15 cellular contexts compared by ENCODE assay signal in genomic region chr3:111713833-111714232, GRCh38. TPM values are rescaled to one million over a fixed set of nuclear protein-coding genes. Genes with fewer than 3 reads are reported as not detected.
DNase-seq lines count a peak whose midpoint lies in the region; ATAC-seq and TF ChIP-seq lines count a peak whose summit lies in the region.
"Had no signal": no experiment of that assay in that cellular context is flagged by ENCODE, and none has a peak within 500 bp of the region (broad histone marks: within the 10 kb centered on the region; RNA-seq: fewer than 3 reads in every experiment).

No MANE protein-coding gene starts in this region.

- peaks cover 37 to 49% of the 10 kb centered on the region in 2 donors for H3K4me1 Mint-ChIP-seq in natural killer cell
- H3K4me1 Mint-ChIP-seq in natural killer cell treated with Interleukin-12 subunit alpha and Interleukin-12 subunit beta and Interleukin-15 and Interleukin-18, amount 100 ng/mL, for 72 hours (ENCODE audit: low read depth in 2 of 2): peaks cover 23 to 44% of the 10 kb centered on the region in 2 donors
- peaks cover 13% of the 10 kb centered on the region for H3K4me1 Mint-ChIP-seq in activated T-helper 17 cell treated with anti-CD3 and anti-CD28 coated beads, Interleukin-2, amount 50 U/mL, for 72 hours
- peaks cover 38% of the 10 kb centered on the region for H3K4me1 Mint-ChIP-seq in stimulated activated effector memory CD8-positive, alpha-beta T cell treated with anti-CD3 and anti-CD28 coated beads, Interleukin-12 subunit alpha, Interleukin-12 subunit beta, amount 100 ng/mL, for 72 hours

- H3F3A ChIP-seq in smooth muscle cell (ENCODE audit: low read depth): no peaks in the 10 kb centered on the region

- H3K4me1 ChIP-seq in smooth muscle cell (ENCODE audit: low read depth): no peaks in the 10 kb centered on the region

- WGBS in smooth muscle cell (ENCODE audit: low lambda C conversion rate): 97% methylated on average over 8 of the region's 8 CpGs

- H4K20me1 ChIP-seq in smooth muscle cell (ENCODE audit: low read depth): no peaks in the 10 kb centered on the region

- no peak overlapping the region for H3K4me3 ChIP-seq in smooth muscle cell
- H3K4me3 ChIP-seq: GM23248 had no signal

- H3K36me3 Mint-ChIP-seq in natural killer cell: no peaks in the 10 kb centered on the region
- no peaks in the 10 kb centered on the region for H3K36me3 Mint-ChIP-seq in natural killer cell treated with Interleukin-12 subunit alpha and Interleukin-12 subunit beta and Interleukin-15 and Interleukin-18, amount 100 ng/mL, for 72 hours
- H3K36me3 Mint-ChIP-seq in activated T-helper 17 cell treated with anti-CD3 and anti-CD28 coated beads, Interleukin-2, amount 50 U/mL, for 72 hours (ENCODE audit: low read depth): peaks cover 67% of the 10 kb centered on the region
- H3K36me3 Mint-ChIP-seq in stimulated activated effector memory CD8-positive, alpha-beta T cell treated with anti-CD3 and anti-CD28 coated beads, Interleukin-12 subunit alpha, Interleukin-12 subunit beta, amount 100 ng/mL, for 72 hours: peaks cover 97% of the 10 kb centered on the region

- peak overlapping the region; percentile 58 to 91 for H3K27ac Mint-ChIP-seq in natural killer cell
- H3K27ac Mint-ChIP-seq in natural killer cell treated with Interleukin-12 subunit alpha and Interleukin-12 subunit beta and Interleukin-15 and Interleukin-18, amount 100 ng/mL, for 72 hours: peak overlapping the region in 1 of 2 donors; percentile 7
- H3K27ac Mint-ChIP-seq in activated T-helper 17 cell treated with anti-CD3 and anti-CD28 coated beads, Interleukin-2, amount 50 U/mL, for 72 hours: peak overlapping the region; percentile 49
- H3K27ac Mint-ChIP-seq in stimulated activated effector memory CD8-positive, alpha-beta T cell treated with anti-CD3 and anti-CD28 coated beads, Interleukin-12 subunit alpha, Interleukin-12 subunit beta, amount 100 ng/mL, for 72 hours: peak overlapping the region; percentile 1

- no peak overlapping the region for H3K27ac ChIP-seq in smooth muscle cell (ENCODE audit: low read depth)
- H3K27ac ChIP-seq: GM23248 had no signal

- intact Hi-C loops in natural killer cell (cut with micrococcal nuclease): loop anchor here (2.0 kb wide), 1 partner anchor 17 kb away; no protein-coding TSS in a partner anchor

- H3K9ac ChIP-seq in smooth muscle cell (ENCODE audit: low read depth): no peak overlapping the region
- H3K9ac ChIP-seq: GM23248 had no signal

- H3K4me3 Mint-ChIP-seq in natural killer cell: no peak overlapping the region
- no peak overlapping the region for H3K4me3 Mint-ChIP-seq in natural killer cell treated with Interleukin-12 subunit alpha and Interleukin-12 subunit beta and Interleukin-15 and Interleukin-18, amount 100 ng/mL, for 72 hours
- no peak overlapping the region for H3K4me3 Mint-ChIP-seq in activated T-helper 17 cell treated with anti-CD3 and anti-CD28 coated beads, Interleukin-2, amount 50 U/mL, for 72 hours
- H3K4me3 Mint-ChIP-seq in stimulated activated effector memory CD8-positive, alpha-beta T cell treated with anti-CD3 and anti-CD28 coated beads, Interleukin-12 subunit alpha, Interleukin-12 subunit beta, amount 100 ng/mL, for 72 hours: no peak overlapping the region
- H3K4me3 Mint-ChIP-seq: CD4-positive, alpha-beta memory T cell had no signal

- H3K4me2 ChIP-seq in smooth muscle cell: no peak overlapping the region

- no peak overlapping the region for H2AFZ ChIP-seq in smooth muscle cell (ENCODE audit: low read depth)
- H2AFZ ChIP-seq: GM23248 had no signal

- no peaks in the 10 kb centered on the region for H3K36me3 ChIP-seq in smooth muscle cell (ENCODE audit: low read depth)

- no peak for DNase-seq in natural killer cell
- no peak for DNase-seq in natural killer cell treated with Interleukin-12 subunit alpha and Interleukin-12 subunit beta and Interleukin-15 and Interleukin-18, amount 100 ng/mL, for 72 hours (ENCODE audit: low spot score)
- DNase-seq in stimulated activated effector memory CD8-positive, alpha-beta T cell treated with anti-CD3 and anti-CD28 coated beads, Interleukin-12 subunit alpha, Interleukin-12 subunit beta, amount 100 ng/mL, for 72 hours (ENCODE audit: low spot score in 2 of 2): no peak
- DNase-seq in smooth muscle cell (lab: John Stamatoyannopoulos, UW; ENCODE audit: unreplicated experiment): no peak
- no peak for DNase-seq in NCI-H1436 treated with DMSO at 0.1 percent for 48 hours (lab: John Stamatoyannopoulos, UW)
- DNase-seq: C1 segment of cervical spinal cord; Calu3; CD4-positive, alpha-beta memory T cell; COR-L47; DMS53; DMS79 treated with DMSO at 0.1 percent for 48 hours; GF-D8 had no signal

- no peaks in the 10 kb centered on the region for H3K27me3 Mint-ChIP-seq in natural killer cell (ENCODE audit: low read depth in 2 of 2)
- no peaks in the 10 kb centered on the region for H3K27me3 Mint-ChIP-seq in natural killer cell treated with Interleukin-12 subunit alpha and Interleukin-12 subunit beta and Interleukin-15 and Interleukin-18, amount 100 ng/mL, for 72 hours
- H3K27me3 Mint-ChIP-seq in activated T-helper 17 cell treated with anti-CD3 and anti-CD28 coated beads, Interleukin-2, amount 50 U/mL, for 72 hours: no peaks in the 10 kb centered on the region
- H3K27me3 Mint-ChIP-seq: CD4-positive, alpha-beta memory T cell had no signal

- H3K9me3 Mint-ChIP-seq in natural killer cell: no peaks in the 10 kb centered on the region
- no peaks in the 10 kb centered on the region for H3K9me3 Mint-ChIP-seq in natural killer cell treated with Interleukin-12 subunit alpha and Interleukin-12 subunit beta and Interleukin-15 and Interleukin-18, amount 100 ng/mL, for 72 hours
- no peaks in the 10 kb centered on the region for H3K9me3 Mint-ChIP-seq in activated T-helper 17 cell treated with anti-CD3 and anti-CD28 coated beads, Interleukin-2, amount 50 U/mL, for 72 hours
- H3K9me3 Mint-ChIP-seq in stimulated activated effector memory CD8-positive, alpha-beta T cell treated with anti-CD3 and anti-CD28 coated beads, Interleukin-12 subunit alpha, Interleukin-12 subunit beta, amount 100 ng/mL, for 72 hours: no peaks in the 10 kb centered on the region
- H3K9me3 Mint-ChIP-seq: CD4-positive, alpha-beta memory T cell had no signal

- ATAC-seq in natural killer cell: no peak
- ATAC-seq in natural killer cell treated with Interleukin-12 subunit alpha and Interleukin-12 subunit beta and Interleukin-15 and Interleukin-18, amount 100 ng/mL, for 72 hours: no peak
- no peak for ATAC-seq in activated T-helper 17 cell treated with anti-CD3 and anti-CD28 coated beads, Interleukin-2, amount 50 U/mL, for 72 hours (replicated peaks)
- no peak for ATAC-seq in stimulated activated effector memory CD8-positive, alpha-beta T cell treated with anti-CD3 and anti-CD28 coated beads, Interleukin-12 subunit alpha, Interleukin-12 subunit beta, amount 100 ng/mL, for 72 hours

- no peaks in the 10 kb centered on the region for H3K9me3 ChIP-seq in smooth muscle cell (replicated peaks; ENCODE audit: low read depth)

- no peak for TF ChIP-seq CTCF in natural killer cell (IDR thresholded peaks at IDR 0.05)
- TF ChIP-seq CTCF in smooth muscle cell (IDR thresholded peaks at IDR 0.05; ENCODE audit: borderline replicate concordance, insufficient read depth, poor library complexity, severe bottlenecking): no peak

- no peaks in the 10 kb centered on the region for H3K27me3 ChIP-seq in smooth muscle cell (ENCODE audit: low read depth)

- H3K79me2 ChIP-seq in smooth muscle cell (ENCODE audit: low read depth): no peaks in the 10 kb centered on the region

RNA-seq across cellular contexts. Expression of gene PLCXD2, which starts 39.4 kb away (rescaled TPM):
- total RNA-seq in natural killer cell: 10 to 100 TPM; 31.6 to 37.5 (median 32.5) TPM
- 10 to 100 TPM; 15.0 to 26.1 TPM for total RNA-seq in natural killer cell treated with Interleukin-12 subunit alpha and Interleukin-12 subunit beta and Interleukin-15 and Interleukin-18, amount 100 ng/mL, for 72 hours
- 10 to 100 TPM in 1 of 2 donors, 1 to 10 TPM in 1; 9.5 to 16.3 TPM for total RNA-seq in activated T-helper 17 cell treated with anti-CD3 and anti-CD28 coated beads, Interleukin-2, amount 50 U/mL, for 72 hours
- total RNA-seq in smooth muscle cell: 5.1 and 10.9 TPM in 2 replicates
- polyA plus RNA-seq in smooth muscle cell: 1.1 and 4.3 TPM in 2 replicates
- total RNA-seq: G401 had no signal
